In genomic region chr7:130654850-130655249, GRCh38 we compare ENCODE assay signal across 24 cellular contexts. TPM values are rescaled to one million over a fixed set of nuclear protein-coding genes. Genes with fewer than 3 reads are reported as not detected.
DNase-seq lines count a peak whose midpoint lies in the region; ATAC-seq, FAIRE-seq and TF ChIP-seq lines count a peak whose summit lies in the region.
"Had no signal": no experiment of that assay in that cellular context is flagged by ENCODE, and none has a peak within 500 bp of the region (broad histone marks: within the 10 kb centered on the region; RNA-seq: fewer than 3 reads in every experiment).

No MANE protein-coding gene starts in this region.

- TF ChIP-seq CTCF in HepG2 (CRISPR knock-in tag; IDR thresholded peaks at IDR 0.05) (no peak), right lobe of liver (IDR thresholded peaks at IDR 0.05) (no peak), HEK293 (tag by site-specific recombination; IDR thresholded peaks at IDR 0.05) (no peak), GM12878 (IDR thresholded peaks at IDR 0.05 in 2 of 3, conservative IDR thresholded peaks at IDR 0.05 in 1 of 3; ENCODE audit: control insufficient read depth in 2 of 3, extremely low read depth in 1 of 3, insufficient read depth in 1 of 3, low read depth in 3 of 3, low read length in 3 of 3) (no peak)

- no peaks in the 10 kb centered on the region for H3K27me3 Mint-ChIP-seq in stimulated activated memory B cell treated with anti-CD40 and anti-IgM and Interleukin-4, amounts not matched to agents 10 μg/mL and 1 μg/mL and 100 μg/mL, for 72 hours
- no peaks in the 10 kb centered on the region for H3K27me3 Mint-ChIP-seq in activated naive CD4-positive, alpha-beta T cell treated with anti-CD3 and anti-CD28 coated beads for 36 hours (ENCODE audit: low read depth)
- H3K27me3 Mint-ChIP-seq: CD4-positive, alpha-beta T cell; CD8-positive, alpha-beta memory T cell had no signal

- CTCF ChIA-PET in HepG2 (lab: Yijun Ruan, JAX; ENCODE audit: low intra/inter-chr PET ratio, low total read pairs) (no interaction called here), HEK293 (lab: Yijun Ruan, JAX) (no interaction called here), GM12878 (lab: Yijun Ruan, JAX) (no interaction called here)
- CTCF ChIA-PET in activated naive CD4-positive, alpha-beta T cell treated with anti-CD3 and anti-CD28 coated beads for 36 hours (lab: Charles Lee) = no interaction called here

- H3K79me2 ChIP-seq in HepG2 (ENCODE audit: insufficient read depth, low read length) = no peaks in the 10 kb centered on the region
- H3K79me2 ChIP-seq in GM12878 (ENCODE audit: control insufficient read depth, insufficient read depth, low read length) = no peaks in the 10 kb centered on the region

- H3K27me3 ChIP-seq in HepG2 (ENCODE audit: control insufficient read depth in 1 of 2, insufficient read depth in 2 of 2, low read length in 2 of 2) (no peaks in the 10 kb centered on the region), right lobe of liver (no peaks in the 10 kb centered on the region), GM12878 (replicated peaks in 1 of 2; ENCODE audit: control insufficient read depth in 2 of 2, insufficient read depth in 2 of 2, low read length in 1 of 2) (no peaks in the 10 kb centered on the region)
- H3K27me3 ChIP-seq: BE2C; BLaER1 treated with 17β-estradiol and CSF1 and Interleukin-3, amounts not matched to agents 10 nM and 100 nM had no signal

- in situ Hi-C loops in HepG2 (cut with HindIII; ENCODE audit: extremely low pct_ligation_motif_present, low pct_unique_long_range_greater_than_20kb) = no loop called here
- in situ Hi-C loops in GM12878 (cut with MboI) = no loop called here

- TF ChIP-seq RAD21 in HepG2 (CRISPR knock-in tag; IDR thresholded peaks at IDR 0.05) (no peak), GM12878 (IDR thresholded peaks at IDR 0.05; ENCODE audit: insufficient read depth, low read depth, low read length) (no peak)

- DNase-seq in HepG2 (ENCODE audit: low spot score) = no peak
- DNase-seq in right lobe of liver = no peak
- DNase-seq in GM12878 (ENCODE audit: low read depth, low spot score) = no peak
- DNase-seq in NK-92 treated with Interleukin-12 subunit alpha and Interleukin-12 subunit beta, amount 100 ng/mL, for 24 hours (lab: John Stamatoyannopoulos, UW) = no peak
- DNase-seq in activated naive CD4-positive, alpha-beta T cell treated with anti-CD3 and anti-CD28 coated beads for 36 hours = no peak
- DNase-seq: ACHN; AML-193; BE2C; CD4-positive, alpha-beta T cell; CD8-positive, alpha-beta memory T cell; DMS53; DMS79 treated with DMSO at 0.1 percent for 48 hours; GF-D8; GOT3 had no signal

- FAIRE-seq in HepG2 (lab: Jason Lieb, UNC) (no peak), GM12878 (lab: Jason Lieb, UNC) (no peak)
- FAIRE-seq: A549, GM12892 had no signal

- no peaks in the 10 kb centered on the region for H3K9me3 ChIP-seq in HepG2 (ENCODE audit: low read length)
- no peaks in the 10 kb centered on the region for H3K9me3 ChIP-seq in right lobe of liver
- no peaks in the 10 kb centered on the region for H3K9me3 ChIP-seq in HEK293 (ENCODE audit: control insufficient read depth, insufficient read depth, low read depth, low read length)
- peaks cover 4% of the 10 kb centered on the region for H3K9me3 ChIP-seq in GM12878 (replicated peaks; ENCODE audit: control insufficient read depth, insufficient read depth, low read length)
- H3K9me3 ChIP-seq: A549, BE2C, HAP-1 had no signal

- TF ChIP-seq POLR2A in HepG2 (IDR thresholded peaks at IDR 0.05; ENCODE audit: insufficient read depth in 1 of 2, low read depth in 2 of 2, low read length in 2 of 2) (no peak), right lobe of liver (IDR thresholded peaks at IDR 0.05) (no peak), GM12878 (IDR thresholded peaks at IDR 0.05; ENCODE audit: low read depth, low read length) (no peak)

- H3K27ac Mint-ChIP-seq in stimulated activated memory B cell treated with anti-CD40 and anti-IgM and Interleukin-4, amounts not matched to agents 10 μg/mL and 1 μg/mL and 100 μg/mL, for 72 hours = peak overlapping the region; percentile 19
- no peak overlapping the region for H3K27ac Mint-ChIP-seq in activated naive CD4-positive, alpha-beta T cell treated with anti-CD3 and anti-CD28 coated beads for 36 hours
- H3K27ac Mint-ChIP-seq: CD4-positive, alpha-beta T cell had no signal

- no peak overlapping the region for H3K4me3 Mint-ChIP-seq in stimulated activated memory B cell treated with anti-CD40 and anti-IgM and Interleukin-4, amounts not matched to agents 10 μg/mL and 1 μg/mL and 100 μg/mL, for 72 hours
- no peak overlapping the region for H3K4me3 Mint-ChIP-seq in activated naive CD4-positive, alpha-beta T cell treated with anti-CD3 and anti-CD28 coated beads for 36 hours
- H3K4me3 Mint-ChIP-seq: CD14-positive monocyte; CD4-positive, alpha-beta T cell; CD8-positive, alpha-beta memory T cell had no signal

- SMC1A ChIA-PET in GM12878 (lab: Charles Lee; ENCODE audit: uncharacterized antibody, unreplicated experiment) = interaction anchor here (1.5 kb wide), 1 partner anchor 13 kb away, joined by 5 read pairs; no protein-coding TSS in a partner anchor

- H3K36me3 Mint-ChIP-seq in stimulated activated memory B cell treated with anti-CD40 and anti-IgM and Interleukin-4, amounts not matched to agents 10 μg/mL and 1 μg/mL and 100 μg/mL, for 72 hours = peaks cover 54% of the 10 kb centered on the region
- H3K36me3 Mint-ChIP-seq in activated naive CD4-positive, alpha-beta T cell treated with anti-CD3 and anti-CD28 coated beads for 36 hours (ENCODE audit: low read depth) = peaks cover 16% of the 10 kb centered on the region

- no TSS peak for BruUV-seq in HepG2 (replicated peaks; lab: Mats Ljungman, UMichigan)
- TSS peak; percentile 40 for BruUV-seq in GM12878 (replicated peaks; lab: Mats Ljungman, UMichigan)

- peaks cover 4% of the 10 kb centered on the region for H3K4me1 Mint-ChIP-seq in stimulated activated memory B cell treated with anti-CD40 and anti-IgM and Interleukin-4, amounts not matched to agents 10 μg/mL and 1 μg/mL and 100 μg/mL, for 72 hours
- H3K4me1 Mint-ChIP-seq in activated naive CD4-positive, alpha-beta T cell treated with anti-CD3 and anti-CD28 coated beads for 36 hours (ENCODE audit: low read depth) = peaks cover 9% of the 10 kb centered on the region

- no peak overlapping the region for H3K4me2 ChIP-seq in HepG2 (ENCODE audit: low read depth, low read length)
- H3K4me2 ChIP-seq in GM12878 (ENCODE audit: control insufficient read depth, insufficient read depth) = no peak overlapping the region
- H3K4me2 ChIP-seq: A549; BLaER1 treated with 17β-estradiol and CSF1 and Interleukin-3, amounts not matched to agents 10 nM and 100 nM had no signal

- H3K36me3 ChIP-seq in HepG2 (replicated peaks in 1 of 2; ENCODE audit: control insufficient read depth in 1 of 2, insufficient read depth in 2 of 2, low read length in 2 of 2) (peaks cover 0 to 4% of the 10 kb centered on the region in 2 experiments; a peak in 1 of 5 replicates), right lobe of liver (no peaks in the 10 kb centered on the region), HEK293 (ENCODE audit: control insufficient read depth in 2 of 2, insufficient read depth in 1 of 2, low read length in 2 of 2) (peaks cover 4 to 25% of the 10 kb centered on the region in 2 experiments), GM12878 (ENCODE audit: control insufficient read depth in 2 of 2, insufficient read depth in 2 of 2, low read length in 1 of 2) (peaks cover 0 to 5% of the 10 kb centered on the region in 2 experiments; a peak in 1 of 4 replicates)
- H3K36me3 ChIP-seq: BE2C, HAP-1 had no signal

- POLR2A ChIA-PET in HepG2 (lab: Yijun Ruan, JAX) (no interaction called here), HEK293 (lab: Yijun Ruan, JAX) (no interaction called here), GM12878 (lab: Charles Lee) (interaction anchor here (0.6 kb wide), 1 partner anchor 636 kb away, joined by 3 read pairs; no protein-coding TSS in a partner anchor)

- no peak overlapping the region for H3K27ac ChIP-seq in HepG2 (ENCODE audit: extremely low read length, insufficient read depth, low read length)
- H3K27ac ChIP-seq in right lobe of liver = no peak overlapping the region
- no peak overlapping the region for H3K27ac ChIP-seq in HEK293 (ENCODE audit: extremely low read depth, low read depth, low read length)
- H3K27ac ChIP-seq in GM12878 (ENCODE audit: control insufficient read depth, insufficient read depth) = no peak overlapping the region
- H3K27ac ChIP-seq: A549; BLaER1 treated with 17β-estradiol and CSF1 and Interleukin-3, amounts not matched to agents 10 nM and 100 nM had no signal

- H2AFZ ChIP-seq in HepG2 (ENCODE audit: low read length) (no peak overlapping the region), GM12878 (ENCODE audit: control insufficient read depth, low read depth, low read length) (no peak overlapping the region)

- RAD21 ChIA-PET in GM12878 (lab: Charles Lee; ENCODE audit: unreplicated experiment) = no interaction called here

- H3K9me3 Mint-ChIP-seq in stimulated activated memory B cell treated with anti-CD40 and anti-IgM and Interleukin-4, amounts not matched to agents 10 μg/mL and 1 μg/mL and 100 μg/mL, for 72 hours = peaks cover 3% of the 10 kb centered on the region
- H3K9me3 Mint-ChIP-seq in activated naive CD4-positive, alpha-beta T cell treated with anti-CD3 and anti-CD28 coated beads for 36 hours = no peaks in the 10 kb centered on the region
- H3K9me3 Mint-ChIP-seq: CD8-positive, alpha-beta memory T cell had no signal

- H4K20me1 ChIP-seq in HepG2 (ENCODE audit: insufficient read depth, low read length) = no peaks in the 10 kb centered on the region
- no peaks in the 10 kb centered on the region for H4K20me1 ChIP-seq in GM12878 (ENCODE audit: control insufficient read depth, insufficient read depth)
- H4K20me1 ChIP-seq: BLaER1 treated with 17β-estradiol and CSF1 and Interleukin-3, amounts not matched to agents 10 nM and 100 nM had no signal

- intact Hi-C loops in HepG2 (cut with micrococcal nuclease; ENCODE audit: unreplicated experiment) = no loop called here
- intact Hi-C loops in right lobe of liver (cut with DNase I) = no loop called here
- intact Hi-C loops in GM12878 (cut with micrococcal nuclease; ENCODE audit: unreplicated experiment) = no loop called here
- intact Hi-C loops in activated naive CD4-positive, alpha-beta T cell treated with anti-CD3 and anti-CD28 coated beads for 36 hours (cut with micrococcal nuclease) = no loop called here

- no peaks in the 10 kb centered on the region for H3K4me1 ChIP-seq in HepG2 (ENCODE audit: insufficient read depth, low read length)
- H3K4me1 ChIP-seq in right lobe of liver = no peaks in the 10 kb centered on the region
- peaks cover 4% of the 10 kb centered on the region; the same call in 1 of the 2 replicates for H3K4me1 ChIP-seq in HEK293 (ENCODE audit: control insufficient read depth, insufficient read depth, low read length)
- H3K4me1 ChIP-seq in GM12878 (ENCODE audit: control insufficient read depth, insufficient read depth, low read length) = peaks cover under 1% of the 10 kb centered on the region; the same call in 1 of the 2 replicates
- H3K4me1 ChIP-seq: A549, BE2C, HAP-1 had no signal

- ATAC-seq in HepG2 (no peak), right lobe of liver (no peak), GM12878 (no peak), HG03342 (IDR thresholded peaks at IDR 0.05; ENCODE audit: unreplicated experiment) (no peak)
- ATAC-seq in stimulated activated memory B cell treated with anti-CD40 and anti-IgM and Interleukin-4, amounts not matched to agents 10 μg/mL and 1 μg/mL and 100 μg/mL, for 72 hours = no peak
- ATAC-seq: A549 had no signal

- H3K9ac ChIP-seq in HepG2 (ENCODE audit: insufficient read depth, low read depth, low read length) (no peak overlapping the region), GM12878 (ENCODE audit: control insufficient read depth, insufficient read depth, low read length) (no peak overlapping the region)
- H3K9ac ChIP-seq: BLaER1 treated with 17β-estradiol and CSF1 and Interleukin-3, amounts not matched to agents 10 nM and 100 nM had no signal

- H3K4me3 ChIP-seq in HepG2 (replicated peaks in 1 of 3; ENCODE audit: insufficient read depth in 1 of 3, low read depth in 2 of 3, low read length in 3 of 3) = no peak overlapping the region
- H3K4me3 ChIP-seq in right lobe of liver = no peak overlapping the region
- no peak overlapping the region for H3K4me3 ChIP-seq in HEK293 (ENCODE audit: low read depth, low read length)
- no peak overlapping the region for H3K4me3 ChIP-seq in GM12878
- H3K4me3 ChIP-seq: A549; BLaER1 treated with 17β-estradiol and CSF1 and Interleukin-3, amounts not matched to agents 10 nM and 100 nM; HAP-1 had no signal

- TF ChIP-seq EP300 in HepG2 (IDR thresholded peaks at IDR 0.05; ENCODE audit: low read depth in 2 of 2, low read length in 2 of 2) = no peak
- no peak for TF ChIP-seq EP300 in HepG2 (CRISPR knock-in tag; IDR thresholded peaks at IDR 0.05; ENCODE audit: borderline replicate concordance)
- no peak for TF ChIP-seq EP300 in GM12878 (IDR thresholded peaks at IDR 0.05; ENCODE audit: borderline replicate concordance in 1 of 2, control insufficient read depth in 1 of 2, low read depth in 2 of 2, low read length in 2 of 2)

- 97% methylated on average over 1 of the region's 1 CpG for WGBS in HepG2 (ENCODE audit: low lambda C conversion rate)
- WGBS in right lobe of liver (ENCODE audit: insufficient coverage, low coverage, low lambda C conversion rate, missing lambda C conversion rate) = 71% methylated on average over 1 of the region's 1 CpG
- 88% methylated on average over 1 of the region's 1 CpG for WGBS in GM12878 (ENCODE audit: insufficient coverage, insufficient replicate concordance, low lambda C conversion rate, missing lambda C conversion rate)

RNA-seq across cellular contexts. Expression of gene COPG2, which starts 13.7 kb away (rescaled TPM):
- total RNA-seq in HepG2 (2016; rRNA removed; fragmentation: Illumina TruSeq; extraction: Trizol) (17.7 and 27.7 TPM in 2 replicates), right lobe of liver (1 to 10 TPM; 6.5 to 8.9 (median 8.4) TPM), GM12878 (2014; rRNA removed) (17.7 and 20.7 TPM in 2 replicates), GM12878 (2014; rRNA removed; fragmentation: Illumina TruSeq; extraction: Trizol) (15.7 and 16.6 TPM in 2 replicates), GM12878 (2021) (23.8 and 25.2 TPM in 2 replicates)
- 1.5 and 2.1 TPM in 2 replicates for total RNA-seq in HepG2 (2016; cell fraction: cytosol; rRNA removed; fragmentation: Illumina TruSeq; extraction: Trizol; ENCODE audit: low read depth)
- total RNA-seq in HepG2 (2016; cell fraction: insoluble cytoplasmic fraction; rRNA removed; fragmentation: Illumina TruSeq; extraction: Trizol) = 18.5 and 23.9 TPM in 2 replicates
- total RNA-seq in HepG2 (2016; cell fraction: membrane; rRNA removed; fragmentation: Illumina TruSeq; extraction: Trizol) = 5.6 and 6.4 TPM in 2 replicates
- 16.1 and 17.2 TPM in 2 replicates for total RNA-seq in HepG2 (2016; cell fraction: nucleus; rRNA removed; fragmentation: Illumina TruSeq; extraction: Trizol)
- polyA plus RNA-seq in HepG2 (2011; rRNA removed) (12.6 and 14.1 TPM in 2 replicates), GM12878 (2011; rRNA removed) (37.8 and 47.4 TPM in 2 replicates), GM12878 (2014; fragmentation: Illumina TruSeq; extraction: Trizol) (29.6 and 38.4 TPM in 2 replicates), GM12878 (2014; fragmentation: Nextera tagmentation; extraction: Ambion mirVana) (1 to 10 TPM; 3.4 to 3.9 TPM), GM12878 (2014; rRNA removed) (16.8 and 21.3 TPM in 2 replicates), GM12878 (2016; fragmentation: Nextera tagmentation; extraction: Ambion mirVana) (1 to 10 TPM; 4.0 to 4.2 TPM)
- 9.8 and 13.2 TPM in 2 replicates for polyA plus RNA-seq in HepG2 (2011; cell fraction: cytosol; rRNA removed)
- polyA plus RNA-seq in HepG2 (2011; cell fraction: nucleus; rRNA removed) = 6.0 and 6.4 TPM in 2 replicates
- 11.9 and 13.8 TPM in 2 replicates for polyA plus RNA-seq in HepG2 (2012)
- polyA plus RNA-seq in HepG2 (2016; cell fraction: cytosol; fragmentation: Illumina TruSeq; extraction: Trizol; ENCODE audit: low read depth) = 1.4 and 1.5 TPM in 2 replicates
- 21.0 and 22.5 TPM in 2 replicates for polyA plus RNA-seq in HepG2 (2016; cell fraction: insoluble cytoplasmic fraction; fragmentation: Illumina TruSeq; extraction: Trizol; ENCODE audit: low read depth)
- 3.3 and 3.7 TPM in 2 replicates for polyA plus RNA-seq in HepG2 (2016; cell fraction: membrane; fragmentation: Illumina TruSeq; extraction: Trizol; ENCODE audit: low read depth)
- 15.1 and 15.7 TPM in 2 replicates for polyA plus RNA-seq in HepG2 (2016; cell fraction: nucleus; fragmentation: Illumina TruSeq; extraction: Trizol; ENCODE audit: insufficient read depth, low read depth)
- polyA minus RNA-seq in HepG2 (2011; rRNA and poly(A)+ RNA removed; ENCODE audit: low replicate concordance) = 23.1 and 23.8 TPM in 2 replicates
- polyA minus RNA-seq in HepG2 (2011; cell fraction: cytosol; rRNA and poly(A)+ RNA removed) = 15.2 and 17.4 TPM in 2 replicates
- 15.8 and 18.9 TPM in 2 replicates for polyA minus RNA-seq in HepG2 (2011; cell fraction: nucleus; rRNA and poly(A)+ RNA removed)
- 24.2 and 25.2 TPM in 2 replicates for total RNA-seq in GM12878 (2013; cell fraction: nucleolus; rRNA removed)
- 16.3 TPM for polyA plus RNA-seq in GM12878 (2011; ENCODE audit: low read depth)
- polyA plus RNA-seq in GM12878 (2011; cell fraction: cytosol; rRNA removed) = 23.8 and 32.5 TPM in 2 replicates
- polyA plus RNA-seq in GM12878 (2011; cell fraction: nucleus; rRNA removed) = 11.5 and 14.1 TPM in 2 replicates
- polyA plus RNA-seq in GM12878 (2012) = 13.5 and 17.7 TPM in 2 replicates
- polyA minus RNA-seq in GM12878 (2011; rRNA and poly(A)+ RNA removed) = 52.4 and 65.5 TPM in 2 replicates
- 16.7 and 17.6 TPM in 2 replicates for polyA minus RNA-seq in GM12878 (2011; cell fraction: cytosol; rRNA and poly(A)+ RNA removed)
- 10.0 and 10.9 TPM in 2 replicates for polyA minus RNA-seq in GM12878 (2011; cell fraction: nucleus; rRNA and poly(A)+ RNA removed)
- 10 to 100 TPM; 32.7 to 35.7 TPM for total RNA-seq in activated naive CD4-positive, alpha-beta T cell treated with anti-CD3 and anti-CD28 coated beads for 36 hours

RNA-seq across cellular contexts. Expression of gene TSGA13, which starts 31.5 kb away (rescaled TPM):
- not detected in 2 replicates for total RNA-seq in HepG2 (2016; rRNA removed; fragmentation: Illumina TruSeq; extraction: Trizol)
- not detected in 2 replicates for total RNA-seq in HepG2 (2016; cell fraction: cytosol; rRNA removed; fragmentation: Illumina TruSeq; extraction: Trizol; ENCODE audit: low read depth)
- not detected in 2 replicates for total RNA-seq in HepG2 (2016; cell fraction: insoluble cytoplasmic fraction; rRNA removed; fragmentation: Illumina TruSeq; extraction: Trizol)
- not detected in 2 replicates for total RNA-seq in HepG2 (2016; cell fraction: membrane; rRNA removed; fragmentation: Illumina TruSeq; extraction: Trizol)
- total RNA-seq in HepG2 (2016; cell fraction: nucleus; rRNA removed; fragmentation: Illumina TruSeq; extraction: Trizol) = not detected in 2 replicates
- not detected in 2 replicates for polyA plus RNA-seq in HepG2 (2011; rRNA removed)
- polyA plus RNA-seq in HepG2 (2011; cell fraction: cytosol; rRNA removed) = not detected in 2 replicates
- not detected in 2 replicates for polyA plus RNA-seq in HepG2 (2011; cell fraction: nucleus; rRNA removed)
- not detected in 2 replicates for polyA plus RNA-seq in HepG2 (2012)
- polyA plus RNA-seq in HepG2 (2016; cell fraction: cytosol; fragmentation: Illumina TruSeq; extraction: Trizol; ENCODE audit: low read depth) = not detected in 2 replicates
- not detected in 2 replicates for polyA plus RNA-seq in HepG2 (2016; cell fraction: insoluble cytoplasmic fraction; fragmentation: Illumina TruSeq; extraction: Trizol; ENCODE audit: low read depth)
- polyA plus RNA-seq in HepG2 (2016; cell fraction: membrane; fragmentation: Illumina TruSeq; extraction: Trizol; ENCODE audit: low read depth) = not detected in 2 replicates
- not detected in 2 replicates for polyA plus RNA-seq in HepG2 (2016; cell fraction: nucleus; fragmentation: Illumina TruSeq; extraction: Trizol; ENCODE audit: insufficient read depth, low read depth)
- polyA minus RNA-seq in HepG2 (2011; rRNA and poly(A)+ RNA removed; ENCODE audit: low replicate concordance) = not detected in 2 replicates
- polyA minus RNA-seq in HepG2 (2011; cell fraction: cytosol; rRNA and poly(A)+ RNA removed) = not detected in 2 replicates
- not detected in 2 replicates for polyA minus RNA-seq in HepG2 (2011; cell fraction: nucleus; rRNA and poly(A)+ RNA removed)
- total RNA-seq in right lobe of liver = not detected
- not detected in 2 replicates for total RNA-seq in GM12878 (2013; cell fraction: nucleolus; rRNA removed)
- total RNA-seq in GM12878 (2014; rRNA removed) = not detected in 2 replicates
- not detected in 2 replicates for total RNA-seq in GM12878 (2014; rRNA removed; fragmentation: Illumina TruSeq; extraction: Trizol)
- total RNA-seq in GM12878 (2021) = not detected in 2 replicates
- not detected for polyA plus RNA-seq in GM12878 (2011; ENCODE audit: low read depth)
- polyA plus RNA-seq in GM12878 (2011; rRNA removed) = not detected in 2 replicates
- polyA plus RNA-seq in GM12878 (2011; cell fraction: cytosol; rRNA removed) = not detected in 2 replicates
- not detected in 2 replicates for polyA plus RNA-seq in GM12878 (2011; cell fraction: nucleus; rRNA removed)
- not detected in 2 replicates for polyA plus RNA-seq in GM12878 (2012)
- not detected in 2 replicates for polyA plus RNA-seq in GM12878 (2014; fragmentation: Illumina TruSeq; extraction: Trizol)
- not detected for polyA plus RNA-seq in GM12878 (2014; fragmentation: Nextera tagmentation; extraction: Ambion mirVana)
- polyA plus RNA-seq in GM12878 (2014; rRNA removed) = not detected in 2 replicates
- polyA plus RNA-seq in GM12878 (2016; fragmentation: Nextera tagmentation; extraction: Ambion mirVana) = not detected
- not detected in 2 replicates for polyA minus RNA-seq in GM12878 (2011; rRNA and poly(A)+ RNA removed)
- polyA minus RNA-seq in GM12878 (2011; cell fraction: cytosol; rRNA and poly(A)+ RNA removed) = not detected in 2 replicates
- not detected in 2 replicates for polyA minus RNA-seq in GM12878 (2011; cell fraction: nucleus; rRNA and poly(A)+ RNA removed)
- not detected for total RNA-seq in activated naive CD4-positive, alpha-beta T cell treated with anti-CD3 and anti-CD28 coated beads for 36 hours
- total RNA-seq: CD4-positive, alpha-beta T cell; CD8-positive, alpha-beta memory T cell; Daoy; G401 had no signal
- polyA plus RNA-seq: A549; CD14-positive monocyte; CD8-positive, alpha-beta memory T cell had no signal

Comparison
In these comparisons a context has a peak if more than half of its experiments do, and no peak if none do; other contexts are left out.
1. Of the 63 proteins assayed by ChIP-seq in both HepG2 and HEK293: peak only in HepG2: none; only in HEK293: ATF2; in both: none; in neither: 62.